Comparison of ENCODE assay signal across 10 cellular contexts in the genomic region with DNA sequence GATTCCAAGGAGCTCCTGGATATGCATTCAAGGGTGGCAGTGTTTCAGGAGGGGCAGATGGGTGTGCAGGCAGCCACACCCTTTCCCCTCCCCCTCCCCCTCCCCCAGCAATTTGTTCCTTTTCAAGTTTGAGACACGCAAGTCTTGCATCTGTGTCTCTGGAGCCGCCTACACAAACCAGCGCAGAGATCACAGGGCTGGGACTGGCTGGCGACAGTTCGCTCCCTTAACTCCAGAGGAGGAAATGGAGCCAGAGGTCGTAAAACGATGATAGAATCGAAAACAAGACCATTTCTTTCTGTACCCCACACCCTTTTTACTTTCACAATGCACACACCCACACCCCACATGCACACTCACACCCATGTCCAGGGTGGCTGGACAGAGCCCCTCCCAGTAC.
DNase-seq lines count a peak whose midpoint lies in the region; ATAC-seq and TF ChIP-seq lines count a peak whose summit lies in the region.
"Had no signal": no experiment of that assay in that cellular context is flagged by ENCODE, and none has a peak within 500 bp of the region (broad histone marks: within the 10 kb centered on the region; RNA-seq: fewer than 3 reads in every experiment).

No MANE protein-coding gene starts in this region.

- intact Hi-C loops in activated CD4-positive, alpha-beta T cell treated with anti-CD3 and anti-CD28 coated beads, Interleukin-2, amount 10 ng/mL, durations not matched to agents 24 days and 14 days (cut with micrococcal nuclease): loop anchor here (2.0 to 5.0 kb wide), 2 partner anchors 47 to 166 kb away; no protein-coding TSS in a partner anchor
- intact Hi-C loops in ascending aorta (cut with DNase I): no loop called here

- H3K4me1 Mint-ChIP-seq in activated CD4-positive, alpha-beta T cell treated with anti-CD3 and anti-CD28 coated beads, Interleukin-2, amount 10 ng/mL, durations not matched to agents 24 days and 14 days: peaks cover 26% of the 10 kb centered on the region
- H3K4me1 Mint-ChIP-seq in stimulated activated naive CD8-positive, alpha-beta T cell treated with anti-CD3 and anti-CD28 coated beads, Interleukin-15, amount 100 ng/mL, for 72 hours: peaks cover 26% of the 10 kb centered on the region
- H3K4me1 Mint-ChIP-seq: central memory CD8-positive, alpha-beta T cell had no signal

- DNase-seq in NCI-H82 (lab: John Stamatoyannopoulos, UW) (peak; percentile 27), NCI-H82 treated with DMSO at 0.1 percent for 48 hours (lab: John Stamatoyannopoulos, UW; ENCODE audit: unreplicated experiment) (no peak), medulla oblongata (ENCODE audit: extremely low spot score) (peak; percentile 37), ascending aorta (ENCODE audit: low spot score in 2 of 2) (no peak), RPMI8226 (no peak)
- peak; percentile 77 for DNase-seq in activated CD4-positive, alpha-beta T cell treated with anti-CD3 and anti-CD28 coated beads, Interleukin-2, amount 10 ng/mL, durations not matched to agents 24 days and 14 days
- DNase-seq in stimulated activated naive CD8-positive, alpha-beta T cell treated with anti-CD3 and anti-CD28 coated beads, Interleukin-15, amount 100 ng/mL, for 72 hours: peak in 1 of 2 donors; percentile 13
- DNase-seq: NCI-H1417 treated with DMSO at 0.1 percent for 48 hours had no signal

- peak; percentile 59 for ATAC-seq in stimulated activated naive CD8-positive, alpha-beta T cell treated with anti-CD3 and anti-CD28 coated beads, Interleukin-15, amount 100 ng/mL, for 72 hours
- ATAC-seq in HG03521 (IDR thresholded peaks at IDR 0.05; ENCODE audit: unreplicated experiment): no peak

- peaks cover 17% of the 10 kb centered on the region for H3K27me3 Mint-ChIP-seq in activated CD4-positive, alpha-beta T cell treated with anti-CD3 and anti-CD28 coated beads, Interleukin-2, amount 10 ng/mL, durations not matched to agents 24 days and 14 days
- H3K27me3 Mint-ChIP-seq in stimulated activated naive CD8-positive, alpha-beta T cell treated with anti-CD3 and anti-CD28 coated beads, Interleukin-15, amount 100 ng/mL, for 72 hours: no peaks in the 10 kb centered on the region

- no peaks in the 10 kb centered on the region for H3K4me1 ChIP-seq in ascending aorta

- no peaks in the 10 kb centered on the region for H3K27me3 ChIP-seq in ascending aorta

- H3K9me3 ChIP-seq in ascending aorta: no peaks in the 10 kb centered on the region

- no peaks in the 10 kb centered on the region for H3K9me3 Mint-ChIP-seq in activated CD4-positive, alpha-beta T cell treated with anti-CD3 and anti-CD28 coated beads, Interleukin-2, amount 10 ng/mL, durations not matched to agents 24 days and 14 days
- H3K9me3 Mint-ChIP-seq in stimulated activated naive CD8-positive, alpha-beta T cell treated with anti-CD3 and anti-CD28 coated beads, Interleukin-15, amount 100 ng/mL, for 72 hours: no peaks in the 10 kb centered on the region
- H3K9me3 Mint-ChIP-seq: central memory CD8-positive, alpha-beta T cell had no signal

- H3K4me3 ChIP-seq in ascending aorta: no peak overlapping the region

- no peak for TF ChIP-seq CTCF in ascending aorta (IDR thresholded peaks at IDR 0.05)

- H3K27ac ChIP-seq in ascending aorta: no peak overlapping the region

- peak overlapping the region; percentile 22 for H3K4me3 Mint-ChIP-seq in activated CD4-positive, alpha-beta T cell treated with anti-CD3 and anti-CD28 coated beads, Interleukin-2, amount 10 ng/mL, durations not matched to agents 24 days and 14 days
- peak overlapping the region in 1 of 2 donors; percentile 64 for H3K4me3 Mint-ChIP-seq in stimulated activated naive CD8-positive, alpha-beta T cell treated with anti-CD3 and anti-CD28 coated beads, Interleukin-15, amount 100 ng/mL, for 72 hours
- H3K4me3 Mint-ChIP-seq: central memory CD8-positive, alpha-beta T cell had no signal

- H3K27ac Mint-ChIP-seq in activated CD4-positive, alpha-beta T cell treated with anti-CD3 and anti-CD28 coated beads, Interleukin-2, amount 10 ng/mL, durations not matched to agents 24 days and 14 days: peak overlapping the region; percentile 42
- H3K27ac Mint-ChIP-seq in stimulated activated naive CD8-positive, alpha-beta T cell treated with anti-CD3 and anti-CD28 coated beads, Interleukin-15, amount 100 ng/mL, for 72 hours: no peak overlapping the region

- no peaks in the 10 kb centered on the region for H3K36me3 Mint-ChIP-seq in activated CD4-positive, alpha-beta T cell treated with anti-CD3 and anti-CD28 coated beads, Interleukin-2, amount 10 ng/mL, durations not matched to agents 24 days and 14 days (ENCODE audit: low read depth)

- no peaks in the 10 kb centered on the region for H3K36me3 ChIP-seq in ascending aorta

Comparison
In these comparisons a context has a peak if more than half of its experiments do, and no peak if none do; other contexts are left out.
1. DNase-seq: peak in NCI-H82 (single experiment), activated CD4-positive, alpha-beta T cell treated with anti-CD3 and anti-CD28 coated beads, Interleukin-2, amount 10 ng/mL, durations not matched to agents 24 days and 14 days (single experiment) and medulla oblongata (single experiment); none in NCI-H82 treated with DMSO at 0.1 percent for 48 hours (single experiment), ascending aorta (0 of 2) and RPMI8226 (single experiment).